12 cellular contexts compared by ENCODE assay signal in the genomic region with DNA sequence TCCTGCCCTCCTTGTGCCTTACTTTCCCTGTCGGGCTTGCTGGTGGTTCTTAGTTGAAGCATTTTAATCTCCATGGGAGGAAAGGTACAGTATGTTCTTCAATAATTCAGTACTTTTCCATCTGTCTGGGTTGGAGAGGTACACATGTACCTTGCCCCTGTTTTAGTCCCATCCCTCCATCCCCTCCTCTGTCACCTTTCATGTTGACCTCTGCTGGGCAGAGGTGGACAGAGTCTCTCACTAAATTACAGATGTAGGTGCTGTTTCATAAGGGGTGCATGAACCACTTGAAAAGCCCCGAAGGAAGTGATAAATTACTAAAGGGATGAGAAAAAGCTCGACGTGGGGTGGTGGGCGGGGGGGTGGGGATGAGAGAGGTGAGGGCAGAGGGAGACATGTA. TPM values are rescaled to one million over a fixed set of nuclear protein-coding genes. Genes with fewer than 3 reads are reported as not detected.
DNase-seq lines count a peak whose midpoint lies in the region; ATAC-seq, FAIRE-seq and TF ChIP-seq lines count a peak whose summit lies in the region.
"Had no signal": no experiment of that assay in that cellular context is flagged by ENCODE, and none has a peak within 500 bp of the region (broad histone marks: within the 10 kb centered on the region; RNA-seq: fewer than 3 reads in every experiment).

No MANE protein-coding gene starts in this region.

- intact Hi-C loops in activated CD4-positive, alpha-beta T cell treated with anti-CD3 and anti-CD28 coated beads for 36 hours (cut with DNase I, micrococcal nuclease) = loop anchor here (2.0 to 10.0 kb wide), 3 partner anchors 18 to 530 kb away; a partner anchor contains a TSS
- intact Hi-C loops in right lobe of liver (cut with DNase I) = no loop called here

- H3K4me1 ChIP-seq in right lobe of liver = peaks cover 2 to 90% (median 34%) of the 10 kb centered on the region in 4 donors

- FAIRE-seq in urothelium cell line (lab: Jason Lieb, UNC) = no peak
- FAIRE-seq: H54 had no signal

- peak overlapping the region; percentile 87 to 93 (median 92) for H3K27ac ChIP-seq in right lobe of liver
- H3K27ac ChIP-seq in temporal lobe (ENCODE audit: low read depth, low read length) = peak overlapping the region; percentile 73

- peak overlapping the region in 2 of 3 donors; percentile 11 to 14 for H3K4me3 ChIP-seq in right lobe of liver

- TF ChIP-seq CTCF in right lobe of liver (IDR thresholded peaks at IDR 0.05) = no peak

- no peaks in the 10 kb centered on the region for H3K27me3 ChIP-seq in right lobe of liver

- POLR2A ChIA-PET in activated CD4-positive, alpha-beta T cell treated with anti-CD3 and anti-CD28 coated beads for 36 hours (lab: Charles Lee) = interaction anchor here (0.9 to 1.6 kb wide), 2 partner anchors 17 to 116 kb away, joined by 3 to 7 read pairs; a partner anchor contains a TSS

- no peak for DNase-seq in activated CD4-positive, alpha-beta T cell treated with anti-CD3 and anti-CD28 coated beads for 36 hours
- no peak for DNase-seq in activated CD4-positive, alpha-beta T cell treated with anti-CD3 and anti-CD28 coated beads, Interleukin-2, amount 50 U/mL, for 48 hours
- no peak for DNase-seq in activated naive CD4-positive, alpha-beta T cell treated with anti-CD3 and anti-CD28 coated beads, Interleukin-2, amount 50 U/mL, for 72 hours (ENCODE audit: low spot score in 2 of 2)
- DNase-seq in right lobe of liver (no peak), urothelium cell line (ENCODE audit: low spot score) (no peak), NCI-H1105 (lab: John Stamatoyannopoulos, UW) (no peak), NCI-H345 treated with DMSO at 0.1 percent for 48 hours (lab: John Stamatoyannopoulos, UW; ENCODE audit: unreplicated experiment) (no peak)
- DNase-seq: ACHN; effector CD8-positive, alpha-beta T cell had no signal

- H3K9me3 Mint-ChIP-seq in activated CD4-positive, alpha-beta T cell treated with anti-CD3 and anti-CD28 coated beads for 36 hours (ENCODE audit: low read depth) = no peaks in the 10 kb centered on the region
- H3K9me3 Mint-ChIP-seq in activated naive CD4-positive, alpha-beta T cell treated with anti-CD3 and anti-CD28 coated beads, Interleukin-2, amount 50 U/mL, for 72 hours = no peaks in the 10 kb centered on the region

- H3K9me3 ChIP-seq in right lobe of liver = no peaks in the 10 kb centered on the region

- CTCF ChIA-PET in activated CD4-positive, alpha-beta T cell treated with anti-CD3 and anti-CD28 coated beads for 36 hours (lab: Charles Lee) = interaction anchor here (0.9 to 2.2 kb wide), 7 partner anchors 15 to 181 kb away, joined by 3 to 20 read pairs (median 4); no protein-coding TSS in a partner anchor

- 3% methylated on average over 5 of the region's 5 CpGs for WGBS in right lobe of liver (ENCODE audit: insufficient coverage, low coverage, low lambda C conversion rate, missing lambda C conversion rate)

- peak overlapping the region; percentile 99 for H3K27ac Mint-ChIP-seq in activated CD4-positive, alpha-beta T cell treated with anti-CD3 and anti-CD28 coated beads for 36 hours
- peak overlapping the region; percentile 93 to 96 for H3K27ac Mint-ChIP-seq in activated naive CD4-positive, alpha-beta T cell treated with anti-CD3 and anti-CD28 coated beads, Interleukin-2, amount 50 U/mL, for 72 hours

- peaks cover 0 to 6% (median 4%) of the 10 kb centered on the region in 4 donors for H3K36me3 ChIP-seq in right lobe of liver

- H3K4me3 Mint-ChIP-seq in activated CD4-positive, alpha-beta T cell treated with anti-CD3 and anti-CD28 coated beads for 36 hours = peak overlapping the region; percentile 98

- no peak for ATAC-seq in activated CD4-positive, alpha-beta T cell treated with anti-CD3 and anti-CD28 coated beads for 36 hours
- ATAC-seq in activated naive CD4-positive, alpha-beta T cell treated with anti-CD3 and anti-CD28 coated beads, Interleukin-2, amount 50 U/mL, for 72 hours = peak in 1 of 2 donors; percentile 19
- ATAC-seq in right lobe of liver = peak in 3 of 4 donors; percentile 10 to 54 (median 34)

- no peak for TF ChIP-seq POLR2A in right lobe of liver (IDR thresholded peaks at IDR 0.05)

- H3K36me3 Mint-ChIP-seq in activated CD4-positive, alpha-beta T cell treated with anti-CD3 and anti-CD28 coated beads for 36 hours (ENCODE audit: low read depth) = peaks cover 32% of the 10 kb centered on the region
- H3K36me3 Mint-ChIP-seq in activated naive CD4-positive, alpha-beta T cell treated with anti-CD3 and anti-CD28 coated beads, Interleukin-2, amount 50 U/mL, for 72 hours = peaks cover 19 to 29% of the 10 kb centered on the region in 2 donors

- H3K4me1 Mint-ChIP-seq in activated CD4-positive, alpha-beta T cell treated with anti-CD3 and anti-CD28 coated beads for 36 hours = peaks cover 90% of the 10 kb centered on the region

- no peaks in the 10 kb centered on the region for H3K27me3 Mint-ChIP-seq in activated CD4-positive, alpha-beta T cell treated with anti-CD3 and anti-CD28 coated beads for 36 hours

RNA-seq across cellular contexts. Expression of a gene that starts 5.4 kb away (rescaled TPM):
- 10 to 100 TPM; 49.3 to 49.4 TPM for total RNA-seq in activated CD4-positive, alpha-beta T cell treated with anti-CD3 and anti-CD28 coated beads for 36 hours
- 10 to 100 TPM; 47.3 to 59.9 TPM for total RNA-seq in activated naive CD4-positive, alpha-beta T cell treated with anti-CD3 and anti-CD28 coated beads, Interleukin-2, amount 50 U/mL, for 72 hours
- total RNA-seq in right lobe of liver (10 to 100 TPM; 52.9 to 86.3 (median 69.8) TPM), temporal lobe (2.0 TPM)

RNA-seq across cellular contexts. Expression of a gene that starts 29.3 kb away (rescaled TPM):
- 10 to 100 TPM in 1 of 2 experiments, 1 to 10 TPM in 1; 9.9 to 13.1 TPM for total RNA-seq in activated CD4-positive, alpha-beta T cell treated with anti-CD3 and anti-CD28 coated beads for 36 hours
- 10 to 100 TPM; 10.6 to 26.0 TPM for total RNA-seq in activated naive CD4-positive, alpha-beta T cell treated with anti-CD3 and anti-CD28 coated beads, Interleukin-2, amount 50 U/mL, for 72 hours
- 1 to 10 TPM in 3 of 6 experiments, under 1 TPM in 1, not detected in 2; 0.53 to 4.5 (median 2.2) TPM for total RNA-seq in right lobe of liver
- total RNA-seq in temporal lobe = 0.25 TPM
- total RNA-seq: lung microvascular endothelial cell had no signal

RNA-seq across cellular contexts. Expression of a gene that starts 41.5 kb away (rescaled TPM):
- total RNA-seq in activated CD4-positive, alpha-beta T cell treated with anti-CD3 and anti-CD28 coated beads for 36 hours = 10 to 100 TPM; 70.3 to 71.7 TPM
- 100 to 1,000 TPM in 1 of 2 donors, 10 to 100 TPM in 1; 76.2 to 178 TPM for total RNA-seq in activated naive CD4-positive, alpha-beta T cell treated with anti-CD3 and anti-CD28 coated beads, Interleukin-2, amount 50 U/mL, for 72 hours
- total RNA-seq in right lobe of liver (10 to 100 TPM; 19.5 to 39.1 (median 24.7) TPM), temporal lobe (4.9 TPM)

RNA-seq across cellular contexts. Expression of a gene that starts 41.7 kb away (rescaled TPM):
- 1 to 10 TPM; 1.4 to 2.1 TPM for total RNA-seq in activated CD4-positive, alpha-beta T cell treated with anti-CD3 and anti-CD28 coated beads for 36 hours
- 1 to 10 TPM; 1.9 to 4.0 TPM for total RNA-seq in activated naive CD4-positive, alpha-beta T cell treated with anti-CD3 and anti-CD28 coated beads, Interleukin-2, amount 50 U/mL, for 72 hours
- total RNA-seq in right lobe of liver (1 to 10 TPM in 1 of 6 experiments, under 1 TPM in 5; 0.25 to 1.0 (median 0.45) TPM), temporal lobe (not detected)

RNA-seq across cellular contexts. Expression of a gene that starts 57.8 kb away (rescaled TPM):
- total RNA-seq in activated CD4-positive, alpha-beta T cell treated with anti-CD3 and anti-CD28 coated beads for 36 hours = 1 to 10 TPM; 7.6 to 8.9 TPM
- total RNA-seq in activated naive CD4-positive, alpha-beta T cell treated with anti-CD3 and anti-CD28 coated beads, Interleukin-2, amount 50 U/mL, for 72 hours = 10 to 100 TPM; 14.8 to 19.6 TPM
- total RNA-seq in right lobe of liver (10 to 100 TPM; 10.9 to 48.5 (median 23.6) TPM), temporal lobe (6.9 TPM)
- total RNA-seq: lung microvascular endothelial cell had no signal

Comparison
In these comparisons a context has a peak if more than half of its experiments do, and no peak if none do; other contexts are left out.
1. RNA of a gene that starts 5.4 kb away (total RNA-seq): 52.9 to 86.3 TPM in right lobe of liver, 47.3 to 59.9 TPM in activated naive CD4-positive, alpha-beta T cell treated with anti-CD3 and anti-CD28 coated beads, Interleukin-2, amount 50 U/mL, for 72 hours and 49.3 to 49.4 TPM in activated CD4-positive, alpha-beta T cell treated with anti-CD3 and anti-CD28 coated beads for 36 hours; 2.0 TPM in temporal lobe (single experiment); every median in the first group is over 10 times any median in the second.
2. intact Hi-C loops: an anchor here in activated CD4-positive, alpha-beta T cell treated with anti-CD3 and anti-CD28 coated beads for 36 hours (2.0 to 10.0 kb wide); none called in right lobe of liver.